Comparison of ENCODE assay signal across 1 cellular context in the genomic region with DNA sequence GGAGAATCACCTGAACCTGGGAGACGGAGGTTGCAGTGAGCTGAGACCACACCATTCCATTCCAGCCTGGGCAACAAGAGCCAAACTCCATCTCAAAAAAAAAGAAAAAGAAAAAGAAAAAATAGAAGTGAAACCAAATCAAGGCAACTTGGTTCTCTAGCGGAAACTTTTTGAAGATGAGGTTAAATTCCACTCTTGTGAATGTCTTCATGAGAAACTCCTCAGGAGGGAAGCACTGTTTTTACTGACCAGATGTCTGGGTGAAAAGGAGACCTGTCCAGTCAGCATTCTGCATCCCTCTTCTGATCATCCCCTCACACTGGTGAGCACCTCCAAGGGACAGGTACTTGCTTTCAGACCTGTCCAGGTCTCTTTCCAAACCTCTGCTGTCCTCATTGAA.
TF ChIP-seq lines count a peak whose summit lies in the region.

No MANE protein-coding gene starts in this region.

TF ChIP-seq in GM12878, 131 proteins besides CTCF, POLR2A, EP300 and RAD21 (continued from another document):
- TF ChIP-seq, protein P1, sequence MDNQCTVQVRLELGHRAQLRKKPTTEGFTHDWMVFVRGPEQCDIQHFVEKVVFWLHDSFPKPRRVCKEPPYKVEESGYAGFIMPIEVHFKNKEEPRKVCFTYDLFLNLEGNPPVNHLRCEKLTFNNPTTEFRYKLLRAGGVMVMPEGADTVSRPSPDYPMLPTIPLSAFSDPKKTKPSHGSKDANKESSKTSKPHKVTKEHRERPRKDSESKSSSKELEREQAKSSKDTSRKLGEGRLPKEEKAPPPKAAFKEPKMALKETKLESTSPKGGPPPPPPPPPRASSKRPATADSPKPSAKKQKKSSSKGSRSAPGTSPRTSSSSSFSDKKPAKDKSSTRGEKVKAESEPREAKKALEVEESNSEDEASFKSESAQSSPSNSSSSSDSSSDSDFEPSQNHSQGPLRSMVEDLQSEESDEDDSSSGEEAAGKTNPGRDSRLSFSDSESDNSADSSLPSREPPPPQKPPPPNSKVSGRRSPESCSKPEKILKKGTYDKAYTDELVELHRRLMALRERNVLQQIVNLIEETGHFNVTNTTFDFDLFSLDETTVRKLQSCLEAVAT (IDR thresholded peaks at IDR 0.05): 0 out of 2 replicates have a peak, but pooled peaks have one; percentile 50
- TF ChIP-seq IRF5 (IDR thresholded peaks at IDR 0.05; ENCODE audit: borderline replicate concordance) (no peak), ZBTB4 (CRISPR knock-in tag; IDR thresholded peaks at IDR 0.05) (no peak), NFYA (IDR thresholded peaks at IDR 0.05; ENCODE audit: borderline replicate concordance, low read depth, low read length) (no peak), SREBF1 (IDR thresholded peaks at IDR 0.05; ENCODE audit: low read length) (no peak), YY1 (IDR thresholded peaks at IDR 0.05; ENCODE audit: low read depth, low read length) (no peak), RUNX3 (IDR thresholded peaks at IDR 0.05; ENCODE audit: low read length) (peak; percentile 21; the same call in 1 of the 2 replicates), RELA (IDR thresholded peaks at IDR 0.05; ENCODE audit: borderline replicate concordance, partially characterized antibody) (no peak), SPI1 (IDR thresholded peaks at IDR 0.05; ENCODE audit: borderline replicate concordance, insufficient read depth, low read depth, low read length) (peak; percentile 72)
